Comparison of ENCODE assay signal across 9 cellular contexts in genomic region chr15:56869573-56869972, GRCh38. TPM values are rescaled to one million over a fixed set of nuclear protein-coding genes. Genes with fewer than 3 reads are reported as not detected.
DNase-seq lines count a peak whose midpoint lies in the region; ATAC-seq and TF ChIP-seq lines count a peak whose summit lies in the region.
"Had no signal": no experiment of that assay in that cellular context is flagged by ENCODE, and none has a peak within 500 bp of the region (broad histone marks: within the 10 kb centered on the region; RNA-seq: fewer than 3 reads in every experiment).

No MANE protein-coding gene starts in this region.

- no peaks in the 10 kb centered on the region for H3K9me3 Mint-ChIP-seq in CD4-positive, alpha-beta T cell
- H3K9me3 Mint-ChIP-seq in activated CD4-positive, alpha-beta memory T cell treated with anti-CD3 and anti-CD28 coated beads for 36 hours: no peaks in the 10 kb centered on the region
- H3K9me3 Mint-ChIP-seq: IgD-negative memory B cell had no signal

- no peak for ATAC-seq in CD4-positive, alpha-beta T cell (ENCODE audit: poor library complexity)
- ATAC-seq in heart right ventricle (no peak), HG03378 (IDR thresholded peaks at IDR 0.05; ENCODE audit: unreplicated experiment) (no peak)

- WGBS in heart right ventricle, 2 donors: 69% methylated on average over 3 of the region's 3 CpGs

- intact Hi-C loops in CD4-positive, alpha-beta T cell (cut with DNase I, micrococcal nuclease): loop anchor here in 1 of 2 experiments (5.0 kb wide), 1 partner anchor 372 kb away; no protein-coding TSS in a partner anchor
- intact Hi-C loops in activated CD4-positive, alpha-beta memory T cell treated with anti-CD3 and anti-CD28 coated beads for 36 hours (cut with micrococcal nuclease): loop anchor here (1.0 kb wide), 2 partner anchors 373 to 378 kb away; no protein-coding TSS in a partner anchor
- intact Hi-C loops in heart right ventricle (cut with DNase I): loop anchor here in 7 of 10 donors (2.0 to 10.0 kb wide), 5 partner anchors 47 to 377 kb away; no protein-coding TSS in a partner anchor

- H3K36me3 ChIP-seq in heart right ventricle: no peaks in the 10 kb centered on the region

- H3K27ac ChIP-seq in CD4-positive, alpha-beta T cell (ENCODE audit: low read depth, low read length): no peak overlapping the region
- no peak overlapping the region for H3K27ac ChIP-seq in heart right ventricle

- H3K4me1 Mint-ChIP-seq in CD4-positive, alpha-beta T cell (ENCODE audit: low read depth): no peaks in the 10 kb centered on the region
- no peaks in the 10 kb centered on the region for H3K4me1 Mint-ChIP-seq in activated CD4-positive, alpha-beta memory T cell treated with anti-CD3 and anti-CD28 coated beads for 36 hours (ENCODE audit: low read depth)

- peak; percentile 15 for TF ChIP-seq CTCF in CD4-positive, alpha-beta T cell (IDR thresholded peaks at IDR 0.05)
- TF ChIP-seq CTCF in HFF-Myc (IDR thresholded peaks at IDR 0.05; ENCODE audit: low read depth, low read length, missing control alignments) (peak; percentile 55), heart right ventricle (IDR thresholded peaks at IDR 0.05) (peak in 8 of 9 donors; percentile 25 to 69 (median 58))

- H3K4me3 ChIP-seq in HFF-Myc (replicated peaks; ENCODE audit: low read depth, low read length): no peak overlapping the region
- no peak overlapping the region for H3K4me3 ChIP-seq in heart right ventricle

- H3K36me3 Mint-ChIP-seq in CD4-positive, alpha-beta T cell (ENCODE audit: low read depth): no peaks in the 10 kb centered on the region
- H3K36me3 Mint-ChIP-seq in activated CD4-positive, alpha-beta memory T cell treated with anti-CD3 and anti-CD28 coated beads for 36 hours: no peaks in the 10 kb centered on the region
- H3K36me3 Mint-ChIP-seq: IgD-negative memory B cell had no signal

- no peaks in the 10 kb centered on the region for H3K9me3 ChIP-seq in CD4-positive, alpha-beta T cell (ENCODE audit: control insufficient read depth, low read length)
- H3K9me3 ChIP-seq in heart right ventricle: no peaks in the 10 kb centered on the region

- peaks cover 0 to 9% (median 0%) of the 10 kb centered on the region in 9 donors for H3K4me1 ChIP-seq in heart right ventricle

- CTCF ChIA-PET in CD4-positive, alpha-beta T cell (lab: Charles Lee): no interaction called here
- CTCF ChIA-PET in activated CD4-positive, alpha-beta memory T cell treated with anti-CD3 and anti-CD28 coated beads for 36 hours (lab: Charles Lee): interaction anchor here (0.6 to 7.6 kb wide), 24 partner anchors 13 to 440 kb away, joined by 3 to 209 read pairs (median 4); no protein-coding TSS in a partner anchor

- no peak overlapping the region for H3K4me3 Mint-ChIP-seq in CD4-positive, alpha-beta T cell
- H3K4me3 Mint-ChIP-seq in activated CD4-positive, alpha-beta memory T cell treated with anti-CD3 and anti-CD28 coated beads for 36 hours: no peak overlapping the region
- H3K4me3 Mint-ChIP-seq: IgD-negative memory B cell had no signal

- POLR2A ChIA-PET in CD4-positive, alpha-beta T cell (lab: Charles Lee): interaction anchor here (1.0 kb wide), 1 partner anchor 49 kb away, joined by 4 read pairs; the partner anchor contains the start of gene TCF12
- POLR2A ChIA-PET in activated CD4-positive, alpha-beta memory T cell treated with anti-CD3 and anti-CD28 coated beads for 36 hours (lab: Charles Lee): no interaction called here

- H3K27me3 ChIP-seq in CD4-positive, alpha-beta T cell (ENCODE audit: control insufficient read depth, insufficient read depth, low read length): no peaks in the 10 kb centered on the region
- H3K27me3 ChIP-seq in heart right ventricle: no peaks in the 10 kb centered on the region

- H3K27me3 Mint-ChIP-seq in CD4-positive, alpha-beta T cell: no peaks in the 10 kb centered on the region
- no peaks in the 10 kb centered on the region for H3K27me3 Mint-ChIP-seq in activated CD4-positive, alpha-beta memory T cell treated with anti-CD3 and anti-CD28 coated beads for 36 hours
- H3K27me3 Mint-ChIP-seq: IgD-negative memory B cell had no signal

- H3K27ac Mint-ChIP-seq in CD4-positive, alpha-beta T cell: no peak overlapping the region
- no peak overlapping the region for H3K27ac Mint-ChIP-seq in activated CD4-positive, alpha-beta memory T cell treated with anti-CD3 and anti-CD28 coated beads for 36 hours
- H3K27ac Mint-ChIP-seq: IgD-negative memory B cell had no signal

- DNase-seq in CD4-positive, alpha-beta T cell: no peak
- DNase-seq in HFF-Myc (ENCODE audit: extremely low read depth, low read depth) (no peak), heart right ventricle (peak; percentile 24 to 36), SHP77 treated with DMSO at 0.1 percent for 48 hours (lab: John Stamatoyannopoulos, UW) (no peak), NCI-H2107 (lab: John Stamatoyannopoulos, UW) (no peak)
- peak; percentile 65 for DNase-seq in activated CD4-positive, alpha-beta memory T cell treated with anti-CD3 and anti-CD28 coated beads for 36 hours
- DNase-seq in stimulated activated CD4-positive, alpha-beta T cell treated with anti-CD3 and anti-CD28 coated beads, Interleukin-2, amount 100 ng/mL, for 24 hours: peak; percentile 40 to 60

RNA-seq across cellular contexts. Expression of gene TCF12, which starts 48.9 kb away (rescaled TPM):
- total RNA-seq in CD4-positive, alpha-beta T cell: 10 to 100 TPM; 54.0 TPM
- 10 to 100 TPM; 63.7 to 64.6 TPM for total RNA-seq in activated CD4-positive, alpha-beta memory T cell treated with anti-CD3 and anti-CD28 coated beads for 36 hours
- 10 to 100 TPM; 29.2 to 55.7 (median 39.4) TPM for total RNA-seq in heart right ventricle
- polyA plus RNA-seq in heart right ventricle: 10 to 100 TPM in 1 of 2 donors, 1 to 10 TPM in 1; 8.7 to 11.7 TPM

Comparison
In these comparisons a context has a peak if more than half of its experiments do, and no peak if none do; other contexts are left out.
1. DNase-seq: peak in activated CD4-positive, alpha-beta memory T cell treated with anti-CD3 and anti-CD28 coated beads for 36 hours (single experiment), heart right ventricle (2 of 2) and stimulated activated CD4-positive, alpha-beta T cell treated with anti-CD3 and anti-CD28 coated beads, Interleukin-2, amount 100 ng/mL, for 24 hours (2 of 2); none in CD4-positive, alpha-beta T cell (0 of 10), HFF-Myc (single experiment), SHP77 treated with DMSO at 0.1 percent for 48 hours (single experiment) and NCI-H2107 (single experiment).
2. Peak in every context shown above with its lines, with median percentiles within 50 percentile points of each other: CTCF ChIP-seq.